In genomic region chr2:33184026-33184425, GRCh38 we compare ENCODE assay signal across 20 cellular contexts.
DNase-seq lines count a peak whose midpoint lies in the region; ATAC-seq and TF ChIP-seq lines count a peak whose summit lies in the region.
"Had no signal": no experiment of that assay in that cellular context is flagged by ENCODE, and none has a peak within 500 bp of the region (broad histone marks: within the 10 kb centered on the region; RNA-seq: fewer than 3 reads in every experiment).

No MANE protein-coding gene starts in this region.

- H3K9me3 ChIP-seq in cardiac muscle cell (ENCODE audit: low read depth) (no peaks in the 10 kb centered on the region), tibial artery (no peaks in the 10 kb centered on the region)
- H3K9me3 ChIP-seq: BE2C, HAP-1 had no signal

- H3K27me3 ChIP-seq in cardiac muscle cell (no peaks in the 10 kb centered on the region), tibial artery (no peaks in the 10 kb centered on the region)
- H3K27me3 ChIP-seq: BE2C had no signal

- DNase-seq in cardiac muscle cell (ENCODE audit: low read depth in 1 of 2, low spot score in 1 of 2) (no peak), cardiac septum (ENCODE audit: low spot score) (no peak), fibroblast of the aortic adventitia (ENCODE audit: low read depth) (peak; percentile 33), tibial artery (no peak), AG20443 (ENCODE audit: low spot score) (no peak), NCI-H1694 treated with DMSO at 0.1 percent for 48 hours (lab: John Stamatoyannopoulos, UW) (no peak)
- DNase-seq: 8988T; BE2C; C1 segment of cervical spinal cord; CD4-positive, CD25-positive, alpha-beta regulatory T cell; CD8-positive, alpha-beta memory T cell; COR-L47; DMS 273 treated with DMSO at 0.1 percent for 48 hours; DMS53; DND-41; EL; GM23248 had no signal

- no peak for TF ChIP-seq CTCF in cardiac muscle cell (IDR thresholded peaks at IDR 0.05; ENCODE audit: low read depth, low read length)
- no peak for TF ChIP-seq CTCF in fibroblast of the aortic adventitia (IDR thresholded peaks at IDR 0.05; ENCODE audit: insufficient read depth, low read length)
- no peak for TF ChIP-seq CTCF in tibial artery (IDR thresholded peaks at IDR 0.05)

- H3K4me1 ChIP-seq in cardiac muscle cell (ENCODE audit: low read depth): peaks cover 13% of the 10 kb centered on the region
- H3K4me1 ChIP-seq in tibial artery: peaks cover 0 to 82% (median 8%) of the 10 kb centered on the region in 4 donors
- H3K4me1 ChIP-seq: BE2C, HAP-1 had no signal

- H3K36me3 ChIP-seq in cardiac muscle cell: peaks cover 19% of the 10 kb centered on the region
- peaks cover 9 to 36% (median 24%) of the 10 kb centered on the region in 3 donors for H3K36me3 ChIP-seq in tibial artery
- H3K36me3 ChIP-seq: BE2C, HAP-1 had no signal

- H3K27ac ChIP-seq in cardiac muscle cell (peak overlapping the region; percentile 6), tibial artery (peak overlapping the region; percentile 43 to 59)
- H3K27ac ChIP-seq: GM23248 had no signal

- intact Hi-C loops in cardiac septum (cut with DNase I): no loop called here
- intact Hi-C loops in tibial artery (cut with DNase I; ENCODE audit: low total_unique reads): no loop called here

- H3K4me3 ChIP-seq in cardiac muscle cell (no peak overlapping the region), fibroblast of the aortic adventitia (ENCODE audit: low read depth, low read length) (no peak overlapping the region), tibial artery (no peak overlapping the region)
- H3K4me3 ChIP-seq: GM12878, GM23248, HAP-1 had no signal

- ATAC-seq in GM21825 (IDR thresholded peaks at IDR 0.05; ENCODE audit: unreplicated experiment): no peak
- ATAC-seq: GM12878 had no signal
